ENCODE assay signal across 38 cellular contexts in genomic region chr19:49081273-49081672, GRCh38. TPM values are rescaled to one million over a fixed set of nuclear protein-coding genes. Genes with fewer than 3 reads are reported as not detected.
"Had no signal": no experiment of that assay in that cellular context is flagged by ENCODE, and none has a peak within 500 bp of the region (broad histone marks: within the 10 kb centered on the region; RNA-seq: fewer than 3 reads in every experiment).

No MANE protein-coding gene starts in this region.

- DNase-seq: dermis blood vessel endothelial cell; effector memory CD4-positive, alpha-beta T cell; foreskin melanocyte; glutamatergic neuron; heart right ventricle; hippocampal formation; left cardiac atrium; left lung; mesenchymal stem cell; mucosa of descending colon; naive B cell; sigmoid colon; stimulated activated CD4-positive, alpha-beta T cell treated with anti-CD3 and anti-CD28 coated beads, Interleukin-2, amount 100 ng/mL, for 24 hours; stimulated activated CD4-positive, alpha-beta T cell treated with anti-CD3 and anti-CD28 coated beads, Interleukin-4, amount 100 ng/mL, for 24 hours; stimulated activated naive CD4-positive, alpha-beta T cell treated with Interleukin-2 at 50 U/mL for 16 hours; stomach; tibial artery had no signal

- ATAC-seq: heart right ventricle; left cardiac atrium; left lung; mucosa of descending colon; natural killer cell treated with Interleukin-12 subunit alpha and Interleukin-12 subunit beta and Interleukin-15 and Interleukin-18, amount 100 ng/mL, for 72 hours; stimulated activated effector memory CD8-positive, alpha-beta T cell treated with anti-CD3 and anti-CD28 coated beads, Interleukin-12 subunit alpha, Interleukin-12 subunit beta, amount 100 ng/mL, for 72 hours had no signal

- H3K4me3 Mint-ChIP-seq: mesothelial cell of epicardium; natural killer cell treated with Interleukin-12 subunit alpha and Interleukin-12 subunit beta and Interleukin-15 and Interleukin-18, amount 100 ng/mL, for 72 hours; neural crest cell; stimulated activated effector memory CD8-positive, alpha-beta T cell treated with anti-CD3 and anti-CD28 coated beads, Interleukin-12 subunit alpha, Interleukin-12 subunit beta, amount 100 ng/mL, for 72 hours; type B pancreatic cell had no signal

- H3K4me3 ChIP-seq: coronary artery, esophagus muscularis mucosa, heart right ventricle, left lung, mucosa of descending colon, prostate gland, right atrium auricular region, sigmoid colon, stomach, tibial artery had no signal

- H3K36me3 ChIP-seq: esophagus muscularis mucosa, heart right ventricle, left lung, neutrophil, prostate gland, right atrium auricular region, sigmoid colon, stomach, tibial artery had no signal

- H3K27me3 ChIP-seq: esophagus muscularis mucosa, heart right ventricle, left lung, right atrium auricular region, sigmoid colon, stomach, tibial artery had no signal

- H3K27ac ChIP-seq: coronary artery, esophagus muscularis mucosa, heart right ventricle, left lung, neutrophil, parathyroid adenoma, prostate gland, right atrium auricular region, sigmoid colon, stomach, tibial artery had no signal

- H3K27ac Mint-ChIP-seq: mesothelial cell of epicardium; natural killer cell treated with Interleukin-12 subunit alpha and Interleukin-12 subunit beta and Interleukin-15 and Interleukin-18, amount 100 ng/mL, for 72 hours; stimulated activated effector memory CD8-positive, alpha-beta T cell treated with anti-CD3 and anti-CD28 coated beads, Interleukin-12 subunit alpha, Interleukin-12 subunit beta, amount 100 ng/mL, for 72 hours; type B pancreatic cell had no signal

- H3K36me3 Mint-ChIP-seq: mesothelial cell of epicardium, naive B cell, type B pancreatic cell had no signal

- H3K9me3 Mint-ChIP-seq: mesothelial cell of epicardium; naive B cell; natural killer cell treated with Interleukin-12 subunit alpha and Interleukin-12 subunit beta and Interleukin-15 and Interleukin-18, amount 100 ng/mL, for 72 hours; neural crest cell; stimulated activated effector memory CD8-positive, alpha-beta T cell treated with anti-CD3 and anti-CD28 coated beads, Interleukin-12 subunit alpha, Interleukin-12 subunit beta, amount 100 ng/mL, for 72 hours; type B pancreatic cell had no signal

- H3K27me3 Mint-ChIP-seq: natural killer cell treated with Interleukin-12 subunit alpha and Interleukin-12 subunit beta and Interleukin-15 and Interleukin-18, amount 100 ng/mL, for 72 hours had no signal

- H3K9me3 ChIP-seq: esophagus muscularis mucosa, heart right ventricle, left lung, mucosa of descending colon, neutrophil, prostate gland, right atrium auricular region, sigmoid colon, stomach, tibial artery had no signal

RNA-seq across cellular contexts. Expression of gene KCNA7, which starts 8.8 kb away (rescaled TPM):
- total RNA-seq: dermis blood vessel endothelial cell; endothelial cell of umbilical vein; epithelial cell of proximal tubule; esophagus muscularis mucosa; fibroblast of lung; kidney epithelial cell; left lung; lung microvascular endothelial cell; mucosa of descending colon; natural killer cell treated with Interleukin-12 subunit alpha and Interleukin-12 subunit beta and Interleukin-15 and Interleukin-18, amount 100 ng/mL, for 72 hours; neural crest cell; omental fat pad; prostate gland; sigmoid colon; stomach; subcutaneous adipose tissue; temporal lobe had no signal
- polyA plus RNA-seq: endothelial cell of umbilical vein, fibroblast of lung, sigmoid colon, stomach had no signal

RNA-seq across cellular contexts. Expression of gene NTF4, which starts 16.7 kb away (rescaled TPM):
- total RNA-seq: dermis blood vessel endothelial cell; endothelial cell of umbilical vein; esophagus muscularis mucosa; fibroblast of lung; lung microvascular endothelial cell; mucosa of descending colon; natural killer cell treated with Interleukin-12 subunit alpha and Interleukin-12 subunit beta and Interleukin-15 and Interleukin-18, amount 100 ng/mL, for 72 hours; neural crest cell; right atrium auricular region; sigmoid colon; skeletal muscle tissue; stomach; subcutaneous adipose tissue; temporal lobe had no signal
- polyA plus RNA-seq: endothelial cell of umbilical vein, fibroblast of lung, sigmoid colon had no signal

RNA-seq across cellular contexts. Expression of gene CGB7, which starts 23.7 kb away (rescaled TPM):
- total RNA-seq: dermis blood vessel endothelial cell; esophagus muscularis mucosa; heart right ventricle; lung microvascular endothelial cell; mucosa of descending colon; natural killer cell treated with Interleukin-12 subunit alpha and Interleukin-12 subunit beta and Interleukin-15 and Interleukin-18, amount 100 ng/mL, for 72 hours; neural crest cell; omental fat pad; right atrium auricular region; sigmoid colon; stomach; temporal lobe had no signal

RNA-seq across cellular contexts. Expression of gene CGB8, which starts 32.4 kb away (rescaled TPM):
- total RNA-seq: dermis blood vessel endothelial cell; endothelial cell of umbilical vein; esophagus muscularis mucosa; fibroblast of lung; heart right ventricle; left cardiac atrium; left lung; lower leg skin; lung microvascular endothelial cell; mesothelial cell of epicardium; mucosa of descending colon; natural killer cell treated with Interleukin-12 subunit alpha and Interleukin-12 subunit beta and Interleukin-15 and Interleukin-18, amount 100 ng/mL, for 72 hours; neural crest cell; omental fat pad; prostate gland; right atrium auricular region; sigmoid colon; skeletal muscle tissue; stomach; subcutaneous adipose tissue; temporal lobe had no signal
- polyA plus RNA-seq: endothelial cell of umbilical vein, fibroblast of lung, heart right ventricle, sigmoid colon, stomach had no signal
